In the genomic region with DNA sequence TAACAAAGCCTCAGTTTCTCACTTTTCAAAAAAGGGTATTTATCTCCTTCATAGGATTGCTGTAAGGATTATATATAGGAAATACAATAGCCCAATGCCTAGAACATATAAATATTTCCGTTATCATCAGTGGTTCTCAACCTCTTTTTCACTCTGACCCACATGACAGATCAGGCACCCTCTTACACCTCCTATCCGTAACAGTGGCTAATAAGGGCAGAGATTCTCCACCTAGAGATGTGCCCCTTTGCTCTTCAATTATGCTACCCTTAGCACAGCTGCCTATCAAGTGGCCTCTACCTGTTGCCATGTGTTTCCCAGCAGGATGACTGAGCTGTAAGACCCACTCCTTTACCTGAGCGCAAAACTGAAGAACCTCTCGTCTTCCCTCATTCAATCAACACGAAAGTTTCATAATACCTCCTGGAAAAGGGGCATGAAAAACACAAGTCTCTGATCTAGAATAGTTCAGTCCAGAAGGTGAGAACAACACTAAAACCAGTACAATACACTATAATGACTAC, we compare ENCODE assay signal across 13 cellular contexts. TPM values are rescaled to one million over a fixed set of nuclear protein-coding genes. Genes with fewer than 3 reads are reported as not detected.
A peak's percentile ranks its signal among the peaks of the same experiment; 100 is the strongest.
DNase-seq lines count a peak whose midpoint lies in the region; ATAC-seq and TF ChIP-seq lines count a peak whose summit lies in the region.
"Had no signal": no experiment of that assay in that cellular context is flagged by ENCODE, and none has a peak within 500 bp of the region (broad histone marks: within the 10 kb centered on the region; RNA-seq: fewer than 3 reads in every experiment).

No MANE protein-coding gene starts in this region.

- CTCF ChIA-PET in Calu3 (lab: Charles Lee): interaction anchor here (0.6 kb wide), 1 partner anchor 10 kb away, joined by 8 read pairs; no protein-coding TSS in a partner anchor

- H3K27me3 Mint-ChIP-seq in Calu3 (ENCODE audit: unreplicated experiment): no peaks in the 10 kb centered on the region
- no peaks in the 10 kb centered on the region for H3K27me3 Mint-ChIP-seq in effector memory CD8-positive, alpha-beta T cell

- H3F3A ChIP-seq in Loucy (ENCODE audit: low read depth): no peaks in the 10 kb centered on the region

- H3K36me3 Mint-ChIP-seq in Calu3 (ENCODE audit: insufficient read depth, unreplicated experiment): peaks cover 92% of the 10 kb centered on the region
- H3K36me3 Mint-ChIP-seq in effector memory CD8-positive, alpha-beta T cell (ENCODE audit: insufficient read depth): peaks cover 91% of the 10 kb centered on the region

- peaks cover 75% of the 10 kb centered on the region for H3K36me3 ChIP-seq in Loucy (ENCODE audit: insufficient read depth, low read length)
- H3K36me3 ChIP-seq in psoas muscle (ENCODE audit: insufficient read depth in 1 of 2, low read depth in 1 of 2): peaks cover 8 to 44% of the 10 kb centered on the region in 2 donors
- H3K36me3 ChIP-seq: uterus had no signal

- no peaks in the 10 kb centered on the region for H3K9me2 ChIP-seq in Loucy (replicated peaks; ENCODE audit: low read depth, low read length)

- peak overlapping the region; percentile 2 for H3K27ac ChIP-seq in psoas muscle
- H3K27ac ChIP-seq: uterus had no signal

- H4K20me1 ChIP-seq in Loucy (ENCODE audit: insufficient read depth, low read length, poor library complexity, severe bottlenecking): peaks cover 92% of the 10 kb centered on the region

- H3K4me3 ChIP-seq in Loucy (ENCODE audit: low read length, poor library complexity, severe bottlenecking) (peak overlapping the region; percentile 65), psoas muscle (no peak overlapping the region)
- H3K4me3 ChIP-seq: uterus had no signal

- no peaks in the 10 kb centered on the region for H3K9me3 Mint-ChIP-seq in Calu3 (ENCODE audit: low read depth, unreplicated experiment)
- H3K9me3 Mint-ChIP-seq in effector memory CD8-positive, alpha-beta T cell: no peaks in the 10 kb centered on the region

- BruUV-seq in Calu3 (replicated peaks; lab: Mats Ljungman, UMichigan): no TSS peak

- peak overlapping the region; percentile 74 for H3K4me2 ChIP-seq in Loucy (ENCODE audit: low read depth, low read length, poor library complexity, severe bottlenecking)

- ATAC-seq in effector memory CD8-positive, alpha-beta T cell (replicated peaks): no peak
- ATAC-seq in psoas muscle (peak in 3 of 4 donors; percentile 19 to 28 (median 24)), GM19328 (IDR thresholded peaks at IDR 0.05; ENCODE audit: unreplicated experiment) (no peak), GM21423 (IDR thresholded peaks at IDR 0.05; ENCODE audit: unreplicated experiment) (no peak), GM19324 (IDR thresholded peaks at IDR 0.05; ENCODE audit: low FRiP score, unreplicated experiment) (no peak)
- ATAC-seq: Panc1 had no signal

- peaks cover 31% of the 10 kb centered on the region for H3K4me1 Mint-ChIP-seq in Calu3 (ENCODE audit: low read depth, unreplicated experiment)
- peaks cover 43 to 66% of the 10 kb centered on the region in 2 donors for H3K4me1 Mint-ChIP-seq in effector memory CD8-positive, alpha-beta T cell (ENCODE audit: low read depth in 2 of 2)

- peak overlapping the region; percentile 39 for H3K4me3 Mint-ChIP-seq in Calu3 (ENCODE audit: low read depth, unreplicated experiment)
- peak overlapping the region; percentile 42 to 48 for H3K4me3 Mint-ChIP-seq in effector memory CD8-positive, alpha-beta T cell

- H2AFZ ChIP-seq in Loucy (ENCODE audit: low read length): no peak overlapping the region

- peak overlapping the region; percentile 62 for H3K27ac Mint-ChIP-seq in Calu3 (ENCODE audit: unreplicated experiment)
- peak overlapping the region; percentile 83 to 84 for H3K27ac Mint-ChIP-seq in effector memory CD8-positive, alpha-beta T cell

- H3K9me3 ChIP-seq in Loucy (ENCODE audit: insufficient read depth, low read depth, low read length) (no peaks in the 10 kb centered on the region), psoas muscle (no peaks in the 10 kb centered on the region)
- H3K9me3 ChIP-seq: uterus had no signal

- WGBS in psoas muscle, 3 donors: 72 to 81% (median 74%) methylated on average over 5 of the region's 5 CpGs

- H3K79me2 ChIP-seq in Loucy (ENCODE audit: insufficient read depth, low read length): peaks cover 100% of the 10 kb centered on the region

- peaks cover 35% of the 10 kb centered on the region for H3K4me1 ChIP-seq in Loucy (ENCODE audit: insufficient read depth, low read length, poor library complexity, severe bottlenecking)
- H3K4me1 ChIP-seq in psoas muscle: peaks cover 37% of the 10 kb centered on the region

- TF ChIP-seq CTCF in Calu3 (IDR thresholded peaks at IDR 0.05; ENCODE audit: unreplicated experiment) (no peak), Loucy (conservative IDR thresholded peaks at IDR 0.05; ENCODE audit: low read length) (no peak), psoas muscle (IDR thresholded peaks at IDR 0.05) (no peak)

- H3K9ac ChIP-seq in Loucy (ENCODE audit: low read depth, low read length, poor library complexity, severe bottlenecking): no peak overlapping the region

- H3K27me3 ChIP-seq in Loucy (ENCODE audit: insufficient read depth, low read length, poor library complexity, severe bottlenecking) (no peaks in the 10 kb centered on the region), psoas muscle (ENCODE audit: insufficient read depth in 3 of 3, low read length in 2 of 3) (no peaks in the 10 kb centered on the region)
- H3K27me3 ChIP-seq: uterus had no signal

- DNase-seq in Calu3 (no peak), psoas muscle (no peak)
- DNase-seq in effector memory CD8-positive, alpha-beta T cell: no peak
- DNase-seq: activated CD4-positive, CD25-positive, alpha-beta regulatory T cell; KG1; NCI-H146; NCI-H524 treated with DMSO at 0.1 percent for 48 hours; uterus had no signal

- intact Hi-C loops in Calu3 (cut with micrococcal nuclease; ENCODE audit: unreplicated experiment) (no loop called here), psoas muscle (cut with DNase I) (no loop called here)

RNA-seq across cellular contexts. Expression of a gene that starts 10.5 kb away (rescaled TPM):
- 161 and 163 TPM in 2 replicates for total RNA-seq in Calu3 (2022)
- total RNA-seq in psoas muscle: 10 to 100 TPM; 80.0 to 93.4 (median 81.7) TPM
- 10 to 100 TPM; 16.8 to 38.8 (median 21.2) TPM for polyA plus RNA-seq in psoas muscle

Comparison
In these comparisons a context has a peak if more than half of its experiments do, and no peak if none do; other contexts are left out.
1. ATAC-seq: peak in psoas muscle (3 of 4); none in effector memory CD8-positive, alpha-beta T cell (single experiment), GM19328 (single experiment), GM21423 (single experiment) and GM19324 (single experiment).